In the genomic region with DNA sequence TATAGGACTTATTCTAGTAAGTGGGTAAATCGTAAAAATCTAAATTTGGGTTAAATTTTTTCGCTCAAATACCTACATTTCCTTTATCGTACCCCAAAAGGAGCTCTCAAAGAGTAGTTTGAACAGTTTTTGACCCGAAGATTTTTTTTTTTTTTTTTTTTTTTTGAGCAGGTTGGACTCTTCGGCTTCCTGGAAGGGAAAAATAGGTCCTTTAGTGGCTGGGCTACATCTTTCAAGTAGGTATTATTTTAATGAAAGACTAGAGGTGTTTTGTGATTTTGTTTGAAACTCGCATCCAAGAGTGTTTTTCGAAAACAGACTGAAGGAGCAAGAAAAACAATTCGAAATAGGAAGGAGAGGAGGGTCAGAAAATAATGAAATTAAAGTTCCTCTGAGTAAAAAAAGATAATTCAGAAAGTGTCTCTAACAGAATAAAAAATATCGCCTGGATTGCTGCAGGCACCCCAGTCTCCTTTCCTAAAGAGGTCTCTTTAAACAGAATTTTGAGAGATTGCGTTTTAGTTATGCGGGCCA, we compare ENCODE assay signal across 8 cellular contexts. TPM values are rescaled to one million over a fixed set of nuclear protein-coding genes. Genes with fewer than 3 reads are reported as not detected.
DNase-seq lines count a peak whose midpoint lies in the region; ATAC-seq and TF ChIP-seq lines count a peak whose summit lies in the region.

No MANE protein-coding gene starts in this region.

- CTCF ChIA-PET in activated CD4-positive, alpha-beta T cell treated with anti-CD3 and anti-CD28 coated beads, Interleukin-2, amount 10 ng/mL, durations not matched to agents 7 days and 5 days (lab: Charles Lee), result interaction anchor here (1.7 to 4.5 kb wide), 3 partner anchors 13 to 366 kb away, joined by 3 to 25 read pairs (median 5); a partner anchor contains a TSS

- H3K36me3 ChIP-seq in skeletal muscle tissue (ENCODE audit: control insufficient read depth in 3 of 3, insufficient read depth in 3 of 3, low read length in 3 of 3), result peaks cover 6 to 10% (median 10%) of the 10 kb centered on the region in 3 donors

- H3K4me1 ChIP-seq in foreskin keratinocyte (peaks cover 32% of the 10 kb centered on the region), skeletal muscle tissue (ENCODE audit: control insufficient read depth in 3 of 3, insufficient read depth in 3 of 3, low read length in 3 of 3) (peaks cover 11 to 39% (median 35%) of the 10 kb centered on the region in 3 donors)

- peak overlapping the region; percentile 90 for H3K27ac ChIP-seq in foreskin keratinocyte
- H3K27ac ChIP-seq in skeletal muscle tissue (ENCODE audit: low read depth, low read length), result peak overlapping the region; percentile 86

- H3K4me3 Mint-ChIP-seq in activated CD4-positive, alpha-beta T cell treated with anti-CD3 and anti-CD28 coated beads, Interleukin-2, amount 10 ng/mL, durations not matched to agents 7 days and 5 days, result peak overlapping the region; percentile 97
- H3K4me3 Mint-ChIP-seq in T-helper 17 cell, result peak overlapping the region; percentile 97

- H3K27me3 Mint-ChIP-seq in activated CD4-positive, alpha-beta T cell treated with anti-CD3 and anti-CD28 coated beads, Interleukin-2, amount 10 ng/mL, durations not matched to agents 7 days and 5 days, result no peaks in the 10 kb centered on the region
- no peaks in the 10 kb centered on the region for H3K27me3 Mint-ChIP-seq in T-helper 17 cell

- TF ChIP-seq CTCF in foreskin keratinocyte (conservative IDR thresholded peaks at IDR 0.05) (no peak), GM10266 (IDR thresholded peaks at IDR 0.05; ENCODE audit: control insufficient read depth, insufficient read depth, low read depth, missing control alignments) (no peak)

- H3K36me3 Mint-ChIP-seq in activated CD4-positive, alpha-beta T cell treated with anti-CD3 and anti-CD28 coated beads, Interleukin-2, amount 10 ng/mL, durations not matched to agents 7 days and 5 days (ENCODE audit: low read depth), result peaks cover 72% of the 10 kb centered on the region
- H3K36me3 Mint-ChIP-seq in T-helper 17 cell (ENCODE audit: low read depth), result peaks cover 19% of the 10 kb centered on the region

- peak overlapping the region; percentile 73 to 83 (median 79) for H3K4me3 ChIP-seq in skeletal muscle tissue (ENCODE audit: low read length in 3 of 3)

- peaks cover 17% of the 10 kb centered on the region for H3K4me1 Mint-ChIP-seq in activated CD4-positive, alpha-beta T cell treated with anti-CD3 and anti-CD28 coated beads, Interleukin-2, amount 10 ng/mL, durations not matched to agents 7 days and 5 days
- peaks cover 41% of the 10 kb centered on the region for H3K4me1 Mint-ChIP-seq in T-helper 17 cell

- H3K27ac Mint-ChIP-seq in activated CD4-positive, alpha-beta T cell treated with anti-CD3 and anti-CD28 coated beads, Interleukin-2, amount 10 ng/mL, durations not matched to agents 7 days and 5 days, result peak overlapping the region; percentile 99
- H3K27ac Mint-ChIP-seq in T-helper 17 cell, result peak overlapping the region; percentile 100

- no peaks in the 10 kb centered on the region for H3K9me3 Mint-ChIP-seq in activated CD4-positive, alpha-beta T cell treated with anti-CD3 and anti-CD28 coated beads, Interleukin-2, amount 10 ng/mL, durations not matched to agents 7 days and 5 days

- H3K27me3 ChIP-seq in foreskin keratinocyte, result no peaks in the 10 kb centered on the region
- H3K27me3 ChIP-seq in skeletal muscle tissue (ENCODE audit: control insufficient read depth in 3 of 3, insufficient read depth in 3 of 3, low read length in 3 of 3), result no peaks in the 10 kb centered on the region

- ATAC-seq in T-helper 17 cell (no peak), foreskin keratinocyte (no peak)

- peak overlapping the region; percentile 75 to 88 (median 85) for H3K9ac ChIP-seq in skeletal muscle tissue (ENCODE audit: low read depth in 1 of 3, low read length in 3 of 3)

- no peaks in the 10 kb centered on the region for H3K9me3 ChIP-seq in T-helper 17 cell (ENCODE audit: control insufficient read depth, low read length, poor library complexity, severe bottlenecking)
- no peaks in the 10 kb centered on the region for H3K9me3 ChIP-seq in skeletal muscle tissue (ENCODE audit: control insufficient read depth in 3 of 3, low read length in 3 of 3)

- DNase-seq in activated CD4-positive, alpha-beta T cell treated with anti-CD3 and anti-CD28 coated beads, Interleukin-2, amount 10 ng/mL, durations not matched to agents 7 days and 5 days, result no peak
- no peak for DNase-seq in activated CD4-positive, alpha-beta T cell treated with anti-CD3 and anti-CD28 coated beads, Interleukin-2, amount 50 U/mL, for 48 hours
- DNase-seq in T-helper 17 cell (no peak), foreskin keratinocyte (peak in 1 of 2 donors; percentile 35), GM10266 (ENCODE audit: extremely low spot score) (no peak), dedifferentiated amniotic fluid mesenchymal stem cell (ENCODE audit: extremely low spot score) (no peak), epidermal melanocyte (ENCODE audit: insufficient read length, low spot score) (no peak)

- POLR2A ChIA-PET in activated CD4-positive, alpha-beta T cell treated with anti-CD3 and anti-CD28 coated beads, Interleukin-2, amount 10 ng/mL, durations not matched to agents 7 days and 5 days (lab: Charles Lee), result interaction anchor here (0.7 kb wide), 1 partner anchor 1671 kb away, joined by 3 read pairs; no protein-coding TSS in a partner anchor

RNA-seq across cellular contexts. Expression of a gene that starts 6.0 kb away (rescaled TPM):
- 100 to 1,000 TPM; 105 to 117 TPM for total RNA-seq in activated CD4-positive, alpha-beta T cell treated with anti-CD3 and anti-CD28 coated beads, Interleukin-2, amount 10 ng/mL, durations not matched to agents 7 days and 5 days
- total RNA-seq in T-helper 17 cell (100 to 1,000 TPM; 202 to 252 TPM), foreskin keratinocyte (14.0 and 15.6 TPM in 2 replicates), skeletal muscle tissue (62.1 TPM)
- 7.3 and 9.1 TPM in 2 replicates for polyA plus RNA-seq in foreskin keratinocyte

RNA-seq across cellular contexts. Expression of a gene that starts 27.2 kb away (rescaled TPM):
- 1 to 10 TPM; 7.7 to 9.3 TPM for total RNA-seq in activated CD4-positive, alpha-beta T cell treated with anti-CD3 and anti-CD28 coated beads, Interleukin-2, amount 10 ng/mL, durations not matched to agents 7 days and 5 days
- 1 to 10 TPM; 2.0 to 2.1 TPM for total RNA-seq in T-helper 17 cell
- 0.60 and 0.68 TPM in 2 replicates for total RNA-seq in foreskin keratinocyte
- polyA plus RNA-seq in foreskin keratinocyte, result 0.36 and 0.51 TPM in 2 replicates
- 0.52 TPM for total RNA-seq in skeletal muscle tissue
